Comparison of ENCODE assay signal across 8 cellular contexts in genomic region chr15:60479711-60480110, GRCh38. TPM values are rescaled to one million over a fixed set of nuclear protein-coding genes. Genes with fewer than 3 reads are reported as not detected.
DNase-seq lines count a peak whose midpoint lies in the region; ATAC-seq lines count a peak whose summit lies in the region.

No MANE protein-coding gene starts in this region.

- peaks cover 0 to 1% (median 0%) of the 10 kb centered on the region in 5 donors for H3K27me3 Mint-ChIP-seq in naive thymus-derived CD8-positive, alpha-beta T cell

- POLR2A ChIA-PET in naive thymus-derived CD8-positive, alpha-beta T cell (lab: Charles Lee): interaction anchor here (0.6 to 1.7 kb wide), 8 partner anchors 15 to 690 kb away, joined by 3 to 6 read pairs (median 3); partner anchors contain the start of gene ANXA2

- DNase-seq in COLO668 (lab: John Stamatoyannopoulos, UW; ENCODE audit: unreplicated experiment) (peak; percentile 18), LoVo (ENCODE audit: low spot score) (peak; percentile 4), caudate nucleus (lab: John Stamatoyannopoulos, UW) (no peak), NCI-H2171 treated with DMSO at 0.1 percent for 48 hours (lab: John Stamatoyannopoulos, UW) (no peak), MV-4-11 (lab: John Stamatoyannopoulos, UW) (no peak)
- DNase-seq in naive thymus-derived CD8-positive, alpha-beta T cell: no peak

- H3K27ac Mint-ChIP-seq in naive thymus-derived CD8-positive, alpha-beta T cell: peak overlapping the region; percentile 99 to 100 (median 100)

- no peaks in the 10 kb centered on the region for H3K9me3 Mint-ChIP-seq in naive thymus-derived CD8-positive, alpha-beta T cell

- ATAC-seq in naive thymus-derived CD8-positive, alpha-beta T cell: peak; percentile 3 to 12
- ATAC-seq in GM19455 (IDR thresholded peaks at IDR 0.05; ENCODE audit: unreplicated experiment) (no peak), GM21737 (IDR thresholded peaks at IDR 0.05; ENCODE audit: unreplicated experiment) (no peak)

- H3K36me3 Mint-ChIP-seq in naive thymus-derived CD8-positive, alpha-beta T cell: peaks cover 4 to 16% (median 4%) of the 10 kb centered on the region in 3 donors

- peak overlapping the region; percentile 93 to 100 (median 97) for H3K4me3 Mint-ChIP-seq in naive thymus-derived CD8-positive, alpha-beta T cell

- peaks cover 21 to 71% (median 67%) of the 10 kb centered on the region in 4 donors for H3K4me1 Mint-ChIP-seq in naive thymus-derived CD8-positive, alpha-beta T cell

- peak overlapping the region; percentile 85 for H3K27ac ChIP-seq in caudate nucleus (ENCODE audit: low read depth, low read length)

RNA-seq across cellular contexts. Expression of gene ICE2, which starts 0.8 kb away (rescaled TPM):
- 10 to 100 TPM; 64.2 to 70.4 TPM for total RNA-seq in naive thymus-derived CD8-positive, alpha-beta T cell
- 10 to 100 TPM; 68.6 to 71.4 (median 69.2) TPM for polyA plus RNA-seq in naive thymus-derived CD8-positive, alpha-beta T cell

Comparison
In these comparisons a context has a peak if more than half of its experiments do, and no peak if none do; other contexts are left out.
1. DNase-seq: peak in COLO668 (single experiment) and LoVo (single experiment); none in caudate nucleus (0 of 61), naive thymus-derived CD8-positive, alpha-beta T cell (0 of 10), NCI-H2171 treated with DMSO at 0.1 percent for 48 hours (single experiment) and MV-4-11 (single experiment).
2. ATAC-seq: peak in naive thymus-derived CD8-positive, alpha-beta T cell (2 of 2); none in GM19455 (single experiment) and GM21737 (single experiment).